2 cellular contexts compared by ENCODE assay signal in genomic region chr20:38426498-38426897, GRCh38.
TF ChIP-seq lines count a peak whose summit lies in the region.

No MANE protein-coding gene starts in this region.

TF ChIP-seq in A549, 52 proteins besides CTCF, POLR2A, EP300 and RAD21 (continued from another document):
- TF ChIP-seq, protein P1, sequence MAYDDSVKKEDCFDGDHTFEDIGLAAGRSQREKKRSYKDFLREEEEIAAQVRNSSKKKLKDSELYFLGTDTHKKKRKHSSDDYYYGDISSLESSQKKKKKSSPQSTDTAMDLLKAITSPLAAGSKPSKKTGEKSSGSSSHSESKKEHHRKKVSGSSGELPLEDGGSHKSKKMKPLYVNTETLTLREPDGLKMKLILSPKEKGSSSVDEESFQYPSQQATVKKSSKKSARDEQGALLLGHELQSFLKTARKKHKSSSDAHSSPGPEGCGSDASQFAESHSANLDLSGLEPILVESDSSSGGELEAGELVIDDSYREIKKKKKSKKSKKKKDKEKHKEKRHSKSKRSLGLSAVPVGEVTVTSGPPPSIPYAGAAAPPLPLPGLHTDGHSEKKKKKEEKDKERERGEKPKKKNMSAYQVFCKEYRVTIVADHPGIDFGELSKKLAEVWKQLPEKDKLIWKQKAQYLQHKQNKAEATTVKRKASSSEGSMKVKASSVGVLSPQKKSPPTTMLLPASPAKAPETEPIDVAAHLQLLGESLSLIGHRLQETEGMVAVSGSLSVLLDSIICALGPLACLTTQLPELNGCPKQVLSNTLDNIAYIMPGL (CRISPR knock-in tag; IDR thresholded peaks at IDR 0.05; ENCODE audit: borderline replicate concordance), result no peak

TF ChIP-seq in GM23338, 12 proteins besides CTCF, POLR2A, EP300 and RAD21 (continued from another document):
- TF ChIP-seq REST (IDR thresholded peaks at IDR 0.05; ENCODE audit: unreplicated experiment), result no peak
- no peak for TF ChIP-seq STAT1 (IDR thresholded peaks at IDR 0.05; ENCODE audit: unreplicated experiment)
- TF ChIP-seq POLR2AphosphoS5 (IDR thresholded peaks at IDR 0.05; ENCODE audit: low read depth), result no peak
